Comparison of ENCODE assay signal across 9 cellular contexts in the genomic region with DNA sequence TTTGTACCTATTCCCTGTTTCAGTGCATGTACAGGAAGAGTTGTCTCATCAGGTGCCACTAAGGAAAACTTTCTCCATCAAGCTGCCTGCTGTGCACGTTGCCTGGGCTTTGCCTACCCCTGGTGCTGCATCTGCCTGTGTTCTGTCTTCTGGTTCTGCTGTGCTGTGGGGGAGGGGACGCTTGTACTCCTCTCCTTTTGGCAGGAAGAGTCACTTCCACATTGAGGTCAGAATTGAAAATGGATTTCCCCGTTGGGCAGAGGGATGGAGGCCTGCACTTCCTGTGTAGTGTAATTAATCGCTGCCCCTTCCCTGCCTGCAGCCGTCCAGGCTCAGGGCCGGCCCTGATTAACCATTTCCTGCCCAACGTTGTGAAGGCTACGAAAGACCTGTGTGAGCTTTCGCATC.
DNase-seq lines count a peak whose midpoint lies in the region; ATAC-seq and TF ChIP-seq lines count a peak whose summit lies in the region.
"Had no signal": no experiment of that assay in that cellular context is flagged by ENCODE, and none has a peak within 500 bp of the region (broad histone marks: within the 10 kb centered on the region; RNA-seq: fewer than 3 reads in every experiment).

No MANE protein-coding gene starts in this region.

- H3K9me3 Mint-ChIP-seq in activated naive CD8-positive, alpha-beta T cell treated with anti-CD3 and anti-CD28 coated beads, Interleukin-2, amount 50 U/mL, for 24 hours: no peaks in the 10 kb centered on the region

- no peak for TF ChIP-seq POLR2A in vagina (IDR thresholded peaks at IDR 0.05)

- H3K9me3 ChIP-seq in MG63: no peaks in the 10 kb centered on the region
- no peaks in the 10 kb centered on the region for H3K9me3 ChIP-seq in liver (ENCODE audit: control insufficient read depth in 4 of 4, low read length in 3 of 4)
- no peaks in the 10 kb centered on the region for H3K9me3 ChIP-seq in vagina

- DNase-seq in stimulated activated CD4-positive, alpha-beta T cell treated with anti-CD3 and anti-CD28 coated beads, Interleukin-4, amount 100 ng/mL, for 1 hour: peak; percentile 6
- DNase-seq in stimulated activated CD4-positive, alpha-beta T cell treated with anti-CD3 and anti-CD28 coated beads, Interleukin-12 subunit alpha, Interleukin-12 subunit beta, amount 100 ng/mL, for 4 hours: no peak
- DNase-seq in MG63 (peak; percentile 20), vagina (ENCODE audit: extremely low spot score in 2 of 2) (no peak)
- DNase-seq in activated naive CD8-positive, alpha-beta T cell treated with anti-CD3 and anti-CD28 coated beads, Interleukin-2, amount 50 U/mL, for 24 hours: peak; percentile 36

- ATAC-seq in activated naive CD8-positive, alpha-beta T cell treated with anti-CD3 and anti-CD28 coated beads, Interleukin-2, amount 50 U/mL, for 24 hours: no peak
- ATAC-seq in HG02973 (IDR thresholded peaks at IDR 0.05; ENCODE audit: unreplicated experiment): no peak
- ATAC-seq in HG03521 (IDR thresholded peaks at IDR 0.05; ENCODE audit: unreplicated experiment): no peak

- intact Hi-C loops in vagina (cut with DNase I): no loop called here

- H3K4me1 ChIP-seq in liver (ENCODE audit: control insufficient read depth in 4 of 4, insufficient read depth in 4 of 4, low read length in 3 of 4): peaks cover 0 to 5% (median 3%) of the 10 kb centered on the region in 4 donors
- peaks cover 18% of the 10 kb centered on the region for H3K4me1 ChIP-seq in vagina

- H3K4me1 Mint-ChIP-seq in activated naive CD8-positive, alpha-beta T cell treated with anti-CD3 and anti-CD28 coated beads, Interleukin-2, amount 50 U/mL, for 24 hours: peaks cover 23% of the 10 kb centered on the region

- H3K4me3 ChIP-seq in MG63 (no peak overlapping the region), liver (ENCODE audit: low read depth in 1 of 3, low read length in 3 of 3) (no peak overlapping the region), vagina (no peak overlapping the region)
- H3K4me3 ChIP-seq: skin epidermis had no signal

- H3K27me3 ChIP-seq in MG63 (no peaks in the 10 kb centered on the region), liver (ENCODE audit: control insufficient read depth in 4 of 4, insufficient read depth in 4 of 4, low read length in 3 of 4) (no peaks in the 10 kb centered on the region), vagina (no peaks in the 10 kb centered on the region)

- no peaks in the 10 kb centered on the region for H3K36me3 Mint-ChIP-seq in activated naive CD8-positive, alpha-beta T cell treated with anti-CD3 and anti-CD28 coated beads, Interleukin-2, amount 50 U/mL, for 24 hours (ENCODE audit: low read depth)

- 29% methylated on average over 9 of the region's 9 CpGs for WGBS in liver

- H3K36me3 ChIP-seq in MG63 (no peaks in the 10 kb centered on the region), liver (ENCODE audit: control insufficient read depth in 4 of 4, insufficient read depth in 3 of 4, low read depth in 1 of 4, low read length in 3 of 4) (no peaks in the 10 kb centered on the region), vagina (no peaks in the 10 kb centered on the region)

- TF ChIP-seq CTCF in liver (IDR thresholded peaks at IDR 0.05; ENCODE audit: low read depth, low read length, missing input control) (no peak), vagina (IDR thresholded peaks at IDR 0.05) (no peak)

- H3K27ac ChIP-seq in liver (ENCODE audit: low read depth in 1 of 2, low read length in 2 of 2): no peak overlapping the region
- no peak overlapping the region for H3K27ac ChIP-seq in vagina
- H3K27ac ChIP-seq: skin epidermis had no signal

- TF ChIP-seq RAD21 in liver (IDR thresholded peaks at IDR 0.05): peak; percentile 22 to 53

- H3K27ac Mint-ChIP-seq in activated naive CD8-positive, alpha-beta T cell treated with anti-CD3 and anti-CD28 coated beads, Interleukin-2, amount 50 U/mL, for 24 hours: peak overlapping the region; percentile 31

- no peak overlapping the region for H3K4me3 Mint-ChIP-seq in activated naive CD8-positive, alpha-beta T cell treated with anti-CD3 and anti-CD28 coated beads, Interleukin-2, amount 50 U/mL, for 24 hours

- H3K27me3 Mint-ChIP-seq in activated naive CD8-positive, alpha-beta T cell treated with anti-CD3 and anti-CD28 coated beads, Interleukin-2, amount 50 U/mL, for 24 hours: no peaks in the 10 kb centered on the region

- no peak overlapping the region for H3K9ac ChIP-seq in liver (ENCODE audit: low read depth in 1 of 2, low read length in 2 of 2)

TF ChIP-seq in liver, 16 proteins besides CTCF, POLR2A, EP300 and RAD21:
- TF ChIP-seq RXRA (IDR thresholded peaks at IDR 0.05) (peak in 1 of 2 donors; percentile 30), HNF4A (conservative IDR thresholded peaks at IDR 0.05) (no peak)

Comparison
In these comparisons a context has a peak if more than half of its experiments do, and no peak if none do; other contexts are left out.
1. DNase-seq: peak in stimulated activated CD4-positive, alpha-beta T cell treated with anti-CD3 and anti-CD28 coated beads, Interleukin-4, amount 100 ng/mL, for 1 hour (single experiment), MG63 (single experiment) and activated naive CD8-positive, alpha-beta T cell treated with anti-CD3 and anti-CD28 coated beads, Interleukin-2, amount 50 U/mL, for 24 hours (single experiment); none in stimulated activated CD4-positive, alpha-beta T cell treated with anti-CD3 and anti-CD28 coated beads, Interleukin-12 subunit alpha, Interleukin-12 subunit beta, amount 100 ng/mL, for 4 hours (single experiment) and vagina (0 of 2).